ENCODE assay signal across 1 cellular context in genomic region chr6:7140631-7141366, GRCh38.
A peak's percentile ranks its signal among the peaks of the same experiment; 100 is the strongest.
TF ChIP-seq lines count a peak whose summit lies in the region.

No MANE protein-coding gene starts in this region.

TF ChIP-seq in K562, 482 proteins besides CTCF, POLR2A, EP300 and RAD21 (continued from another document and continues in another):
- TF ChIP-seq, protein P1, sequence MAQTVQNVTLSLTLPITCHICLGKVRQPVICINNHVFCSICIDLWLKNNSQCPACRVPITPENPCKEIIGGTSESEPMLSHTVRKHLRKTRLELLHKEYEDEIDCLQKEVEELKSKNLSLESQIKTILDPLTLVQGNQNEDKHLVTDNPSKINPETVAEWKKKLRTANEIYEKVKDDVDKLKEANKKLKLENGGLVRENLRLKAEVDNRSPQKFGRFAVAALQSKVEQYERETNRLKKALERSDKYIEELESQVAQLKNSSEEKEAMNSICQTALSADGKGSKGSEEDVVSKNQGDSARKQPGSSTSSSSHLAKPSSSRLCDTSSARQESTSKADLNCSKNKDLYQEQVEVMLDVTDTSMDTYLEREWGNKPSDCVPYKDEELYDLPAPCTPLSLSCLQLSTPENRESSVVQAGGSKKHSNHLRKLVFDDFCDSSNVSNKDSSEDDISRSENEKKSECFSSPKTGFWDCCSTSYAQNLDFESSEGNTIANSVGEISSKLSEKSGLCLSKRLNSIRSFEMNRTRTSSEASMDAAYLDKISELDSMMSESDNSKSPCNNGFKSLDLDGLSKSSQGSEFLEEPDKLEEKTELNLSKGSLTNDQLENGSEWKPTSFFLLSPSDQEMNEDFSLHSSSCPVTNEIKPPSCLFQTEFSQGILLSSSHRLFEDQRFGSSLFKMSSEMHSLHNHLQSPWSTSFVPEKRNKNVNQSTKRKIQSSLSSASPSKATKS (CRISPR knock-in tag; IDR thresholded peaks at IDR 0.05), result no peak
- TF ChIP-seq FOXM1 (IDR thresholded peaks at IDR 0.05; ENCODE audit: low read depth) (no peak), FOXM1 (CRISPR knock-in tag; IDR thresholded peaks at IDR 0.05; ENCODE audit: low read depth) (no peak), NELFE (IDR thresholded peaks at IDR 0.05; ENCODE audit: insufficient read depth, insufficient read length) (no peak), ZNF134 (CRISPR knock-in tag; conservative IDR thresholded peaks at IDR 0.05) (no peak), E2F4 (CRISPR knock-in tag; IDR thresholded peaks at IDR 0.05; ENCODE audit: low read depth) (no peak), NFYB (IDR thresholded peaks at IDR 0.05; ENCODE audit: extremely low read depth, insufficient read length) (peak; percentile 87), RAD51 (IDR thresholded peaks at IDR 0.05; ENCODE audit: borderline replicate concordance, low read depth) (no peak), ZNF644 (tag; IDR thresholded peaks at IDR 0.05; ENCODE audit: low read depth) (peak; percentile 70; the same call in 1 of the 2 replicates), BRF2 (IDR thresholded peaks at IDR 0.05; ENCODE audit: borderline replicate concordance, insufficient read depth, insufficient read length) (no peak), SIN3A (IDR thresholded peaks at IDR 0.05; ENCODE audit: borderline replicate concordance in 2 of 2, control insufficient read depth in 1 of 2, low read depth in 2 of 2, low read length in 2 of 2) (no peak), MEF2A (IDR thresholded peaks at IDR 0.05; ENCODE audit: control insufficient read depth, low read depth, low read length) (no peak), IRF2 (CRISPR knock-in tag; IDR thresholded peaks at IDR 0.05) (no peak), ZNF518B (CRISPR knock-in tag; IDR thresholded peaks at IDR 0.05) (no peak), MAX (CRISPR knock-in tag; IDR thresholded peaks at IDR 0.05) (peak; percentile 76), ZNF445 (CRISPR knock-in tag; IDR thresholded peaks at IDR 0.05; ENCODE audit: low read depth) (no peak), BRD4 (IDR thresholded peaks at IDR 0.05) (peak; percentile 80; the same call in 1 of the 2 replicates), MAFK (IDR thresholded peaks at IDR 0.05; ENCODE audit: low read length) (no peak), ZNF311 (CRISPR knock-in tag; IDR thresholded peaks at IDR 0.05) (peak; percentile 77), YBX1 (IDR thresholded peaks at IDR 0.05) (no peak), MECOM (CRISPR knock-in tag; IDR thresholded peaks at IDR 0.05) (peak; percentile 65), SRF (CRISPR knock-in tag; IDR thresholded peaks at IDR 0.05) (peak in 1 of 2 experiments; percentile 75; a peak in 1 of 4 replicates), MBD1 (CRISPR knock-in tag; IDR thresholded peaks at IDR 0.05) (no peak), DACH1 (IDR thresholded peaks at IDR 0.05; ENCODE audit: partially characterized antibody) (peak; percentile 16), CXXC5 (CRISPR knock-in tag; IDR thresholded peaks at IDR 0.05) (peak; percentile 74), SMAD4 (CRISPR knock-in tag; conservative IDR thresholded peaks at IDR 0.05) (peak; percentile 82), FOXJ2 (tag; IDR thresholded peaks at IDR 0.05) (0 out of 2 replicates have a peak, but pooled peaks have one; percentile 22), HOMEZ (CRISPR knock-in tag; IDR thresholded peaks at IDR 0.05) (no peak), SUPT5H (IDR thresholded peaks at IDR 0.05) (peak; percentile 79), TCF7L2 (IDR thresholded peaks at IDR 0.05; ENCODE audit: low read depth, low read length) (no peak), ETV1 (tag; conservative IDR thresholded peaks at IDR 0.05; ENCODE audit: low read depth) (no peak), EZH2 (IDR thresholded peaks at IDR 0.05; ENCODE audit: borderline replicate concordance, low read depth, low read length) (no peak), NUFIP1 (IDR thresholded peaks at IDR 0.05; ENCODE audit: partially characterized antibody) (no peak), ELK1 (CRISPR knock-in tag; IDR thresholded peaks at IDR 0.05) (no peak), ZNF143 (CRISPR knock-in tag; IDR thresholded peaks at IDR 0.05) (no peak), ZNF76 (CRISPR knock-in tag; IDR thresholded peaks at IDR 0.05; ENCODE audit: borderline replicate concordance) (peak; percentile 86), GATAD2B (IDR thresholded peaks at IDR 0.05; ENCODE audit: borderline replicate concordance) (0 out of 2 replicates have a peak, but pooled peaks have one; percentile 47), TSC22D4 (tag; IDR thresholded peaks at IDR 0.05) (no peak), SFPQ (IDR thresholded peaks at IDR 0.05; ENCODE audit: low read depth, low read length) (no peak), SNAPC5 (CRISPR knock-in tag; IDR thresholded peaks at IDR 0.05) (no peak), STAT5A (IDR thresholded peaks at IDR 0.05; ENCODE audit: borderline replicate concordance, low read length) (no peak), SETDB1 (IDR thresholded peaks at IDR 0.05; ENCODE audit: low read length) (no peak), FOXJ3 (CRISPR knock-in tag; IDR thresholded peaks at IDR 0.05) (no peak)
- TF ChIP-seq, protein P2, sequence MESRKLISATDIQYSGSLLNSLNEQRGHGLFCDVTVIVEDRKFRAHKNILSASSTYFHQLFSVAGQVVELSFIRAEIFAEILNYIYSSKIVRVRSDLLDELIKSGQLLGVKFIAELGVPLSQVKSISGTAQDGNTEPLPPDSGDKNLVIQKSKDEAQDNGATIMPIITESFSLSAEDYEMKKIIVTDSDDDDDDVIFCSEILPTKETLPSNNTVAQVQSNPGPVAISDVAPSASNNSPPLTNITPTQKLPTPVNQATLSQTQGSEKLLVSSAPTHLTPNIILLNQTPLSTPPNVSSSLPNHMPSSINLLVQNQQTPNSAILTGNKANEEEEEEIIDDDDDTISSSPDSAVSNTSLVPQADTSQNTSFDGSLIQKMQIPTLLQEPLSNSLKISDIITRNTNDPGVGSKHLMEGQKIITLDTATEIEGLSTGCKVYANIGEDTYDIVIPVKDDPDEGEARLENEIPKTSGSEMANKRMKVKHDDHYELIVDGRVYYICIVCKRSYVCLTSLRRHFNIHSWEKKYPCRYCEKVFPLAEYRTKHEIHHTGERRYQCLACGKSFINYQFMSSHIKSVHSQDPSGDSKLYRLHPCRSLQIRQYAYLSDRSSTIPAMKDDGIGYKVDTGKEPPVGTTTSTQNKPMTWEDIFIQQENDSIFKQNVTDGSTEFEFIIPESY (CRISPR knock-in tag; IDR thresholded peaks at IDR 0.05), result no peak
- TF ChIP-seq, protein P3, sequence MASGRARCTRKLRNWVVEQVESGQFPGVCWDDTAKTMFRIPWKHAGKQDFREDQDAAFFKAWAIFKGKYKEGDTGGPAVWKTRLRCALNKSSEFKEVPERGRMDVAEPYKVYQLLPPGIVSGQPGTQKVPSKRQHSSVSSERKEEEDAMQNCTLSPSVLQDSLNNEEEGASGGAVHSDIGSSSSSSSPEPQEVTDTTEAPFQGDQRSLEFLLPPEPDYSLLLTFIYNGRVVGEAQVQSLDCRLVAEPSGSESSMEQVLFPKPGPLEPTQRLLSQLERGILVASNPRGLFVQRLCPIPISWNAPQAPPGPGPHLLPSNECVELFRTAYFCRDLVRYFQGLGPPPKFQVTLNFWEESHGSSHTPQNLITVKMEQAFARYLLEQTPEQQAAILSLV (tag; IDR thresholded peaks at IDR 0.05), result 0 out of 2 replicates have a peak, but pooled peaks have one; percentile 25
